ENCODE assay signal across 17 cellular contexts in genomic region chr6:143555582-143555981, GRCh38. TPM values are rescaled to one million over a fixed set of nuclear protein-coding genes. Genes with fewer than 3 reads are reported as not detected.
A peak's percentile ranks its signal among the peaks of the same experiment; 100 is the strongest.
DNase-seq lines count a peak whose midpoint lies in the region; ATAC-seq and TF ChIP-seq lines count a peak whose summit lies in the region.
"Had no signal": no experiment of that assay in that cellular context is flagged by ENCODE, and none has a peak within 500 bp of the region (broad histone marks: within the 10 kb centered on the region; RNA-seq: fewer than 3 reads in every experiment).

No MANE protein-coding gene starts in this region.

- 90% methylated on average over 3 of the region's 3 CpGs for WGBS in SK-N-SH (ENCODE audit: low lambda C conversion rate)
- WGBS in IMR-90 (ENCODE audit: extremely low coverage in 2 of 2, insufficient read length in 1 of 2), 2 experiments = no CpG with 5 or more reads among the region's 3 CpGs

- TF ChIP-seq EP300 in SK-N-SH (IDR thresholded peaks at IDR 0.05; ENCODE audit: borderline replicate concordance in 1 of 2, low read depth in 1 of 2, low read length in 1 of 2) = no peak

- in situ Hi-C loops in IMR-90 (cut with MboI; ENCODE audit: low sequenced_read_pairs) = no loop called here

- no peak overlapping the region for H3K56ac ChIP-seq in IMR-90 (ENCODE audit: extremely low read depth, insufficient read depth, low read length)

- peak overlapping the region; percentile 50; the same call in 1 of the 2 replicates for H4K5ac ChIP-seq in IMR-90 (ENCODE audit: low read depth, low read length)

- H3K79me2 ChIP-seq in SK-N-SH (ENCODE audit: insufficient read depth) = peaks cover 21% of the 10 kb centered on the region

- TF ChIP-seq POLR2A in IMR-90 (IDR thresholded peaks at IDR 0.05; ENCODE audit: low read depth, low read length) = no peak

- H2BK5ac ChIP-seq in IMR-90 (ENCODE audit: low read depth, low read length, poor library complexity, severe bottlenecking) = peak overlapping the region; percentile 10

- DNase-seq in SK-N-SH (no peak), IMR-90 (no peak), right atrium auricular region (ENCODE audit: low spot score) (no peak), DMS79 (lab: John Stamatoyannopoulos, UW) (no peak)
- DNase-seq in natural killer cell treated with Interleukin-12 subunit alpha and Interleukin-12 subunit beta and Interleukin-15 and Interleukin-18, amount 100 ng/mL, for 72 hours (ENCODE audit: low spot score) = no peak
- DNase-seq: activated CD4-positive, CD25-positive, alpha-beta regulatory T cell treated with anti-CD3 and anti-CD28 coated beads, Interleukin-2, amount 50 U/mL, for 72 hours; heart left ventricle; MG63; NCI-H2107; NCI-H82; stimulated activated naive B cell treated with anti-CD40 and anti-IgM and Interleukin-4, amounts not matched to agents 10 μg/mL and 1 μg/mL and 100 μg/mL, for 72 hours had no signal

- H3K27ac ChIP-seq in SK-N-SH (ENCODE audit: low read depth in 2 of 2, low read length in 1 of 2) (peak overlapping the region; percentile 83 to 95), IMR-90 (ENCODE audit: insufficient read depth, low read length) (no peak overlapping the region), right atrium auricular region (no peak overlapping the region)
- H3K27ac ChIP-seq: A549, heart left ventricle had no signal

- no peaks in the 10 kb centered on the region for H3K9me2 ChIP-seq in SK-N-SH

- 0 out of 3 replicates have a peak overlapping the region, but pooled peaks have one; percentile 35 for H2BK15ac ChIP-seq in IMR-90 (ENCODE audit: low read depth, low read length)

- peaks cover 3% of the 10 kb centered on the region for H3K36me3 Mint-ChIP-seq in activated naive CD8-positive, alpha-beta T cell
- H3K36me3 Mint-ChIP-seq in natural killer cell treated with Interleukin-12 subunit alpha and Interleukin-12 subunit beta and Interleukin-15 and Interleukin-18, amount 100 ng/mL, for 72 hours = no peaks in the 10 kb centered on the region
- H3K36me3 Mint-ChIP-seq: brain had no signal

- no peaks in the 10 kb centered on the region for H3K9me3 ChIP-seq in SK-N-SH
- H3K9me3 ChIP-seq in IMR-90 (ENCODE audit: control insufficient read depth, insufficient read depth, low read length) = no peaks in the 10 kb centered on the region
- no peaks in the 10 kb centered on the region for H3K9me3 ChIP-seq in right atrium auricular region
- H3K9me3 ChIP-seq: A549, heart left ventricle, MG63 had no signal

- TF ChIP-seq RAD21 in SK-N-SH (IDR thresholded peaks at IDR 0.05; ENCODE audit: low read length) (no peak), IMR-90 (IDR thresholded peaks at IDR 0.05; ENCODE audit: low read length) (no peak)

- dilution Hi-C loops in IMR-90 (cut with HindIII; ENCODE audit: low sequenced_read_pairs, unreplicated experiment) = no loop called here

- H4K91ac ChIP-seq in IMR-90 (ENCODE audit: insufficient read depth, low read depth, low read length) = no peak overlapping the region

- no peak for ATAC-seq in SK-N-SH treated with all-trans-retinoic acid at 6 μM for 48 hours
- no peak for ATAC-seq in IMR-90 (ENCODE audit: low read depth)
- no peak for ATAC-seq in natural killer cell treated with Interleukin-12 subunit alpha and Interleukin-12 subunit beta and Interleukin-15 and Interleukin-18, amount 100 ng/mL, for 72 hours
- no peak for ATAC-seq in GM18907 (IDR thresholded peaks at IDR 0.05; ENCODE audit: unreplicated experiment)
- ATAC-seq: A549; stimulated activated naive B cell treated with anti-CD40 and anti-IgM and Interleukin-4, amounts not matched to agents 10 μg/mL and 1 μg/mL and 100 μg/mL, for 72 hours had no signal

- H2BK120ac ChIP-seq in IMR-90 (ENCODE audit: low read depth, low read length) = peak overlapping the region; percentile 33; the same call in 1 of the 2 replicates

- no peaks in the 10 kb centered on the region for H3K9me3 Mint-ChIP-seq in activated naive CD8-positive, alpha-beta T cell (ENCODE audit: low read depth)
- H3K9me3 Mint-ChIP-seq in natural killer cell treated with Interleukin-12 subunit alpha and Interleukin-12 subunit beta and Interleukin-15 and Interleukin-18, amount 100 ng/mL, for 72 hours = no peaks in the 10 kb centered on the region
- H3K9me3 Mint-ChIP-seq: brain; stimulated activated naive B cell treated with anti-CD40 and anti-IgM and Interleukin-4, amounts not matched to agents 10 μg/mL and 1 μg/mL and 100 μg/mL, for 72 hours had no signal

- no peak overlapping the region for H3K23ac ChIP-seq in IMR-90 (ENCODE audit: low read depth, low read length)

- H3K4me1 Mint-ChIP-seq in activated naive CD8-positive, alpha-beta T cell (ENCODE audit: low read depth) = peaks cover 41% of the 10 kb centered on the region
- H3K4me1 Mint-ChIP-seq in natural killer cell treated with Interleukin-12 subunit alpha and Interleukin-12 subunit beta and Interleukin-15 and Interleukin-18, amount 100 ng/mL, for 72 hours (ENCODE audit: low read depth in 2 of 2) = peaks cover 45 to 50% of the 10 kb centered on the region in 2 donors
- H3K4me1 Mint-ChIP-seq: brain had no signal

- H3K14ac ChIP-seq in IMR-90 (replicated peaks; ENCODE audit: low read depth, low read length) = no peak overlapping the region; the same call in 1 of the 2 replicates

- no peaks in the 10 kb centered on the region for H3K27me3 Mint-ChIP-seq in activated naive CD8-positive, alpha-beta T cell
- no peaks in the 10 kb centered on the region for H3K27me3 Mint-ChIP-seq in natural killer cell treated with Interleukin-12 subunit alpha and Interleukin-12 subunit beta and Interleukin-15 and Interleukin-18, amount 100 ng/mL, for 72 hours
- H3K27me3 Mint-ChIP-seq: brain; stimulated activated naive B cell treated with anti-CD40 and anti-IgM and Interleukin-4, amounts not matched to agents 10 μg/mL and 1 μg/mL and 100 μg/mL, for 72 hours had no signal

- peaks cover 5% of the 10 kb centered on the region; the same call in 1 of the 2 replicates for H3K9me1 ChIP-seq in IMR-90 (ENCODE audit: insufficient read depth, low read length)

- POLR2A ChIA-PET in SK-N-SH (lab: Yijun Ruan, JAX) = no interaction called here
- POLR2A ChIA-PET in IMR-90 (lab: Charles Lee; ENCODE audit: unreplicated experiment) = no interaction called here

- H3K27me3 ChIP-seq in SK-N-SH (ENCODE audit: insufficient read depth) (no peaks in the 10 kb centered on the region), IMR-90 (ENCODE audit: control insufficient read depth, insufficient read depth, low read length) (no peaks in the 10 kb centered on the region), right atrium auricular region (no peaks in the 10 kb centered on the region)
- H3K27me3 ChIP-seq: heart left ventricle, MG63 had no signal

- TF ChIP-seq CTCF in SK-N-SH (IDR thresholded peaks at IDR 0.05) = no peak
- no peak for TF ChIP-seq CTCF in IMR-90 (conservative IDR thresholded peaks at IDR 0.05; ENCODE audit: low read depth, low read length)
- no peak for TF ChIP-seq CTCF in right atrium auricular region (IDR thresholded peaks at IDR 0.05)

- H2BK20ac ChIP-seq in IMR-90 (ENCODE audit: low read depth, low read length) = peak overlapping the region; percentile 31; the same call in 1 of the 2 replicates

- H3K4me1 ChIP-seq in SK-N-SH (ENCODE audit: control insufficient read depth in 1 of 2, insufficient read depth in 2 of 2, low read depth in 1 of 2, low read length in 1 of 2) = peaks cover 5 to 13% of the 10 kb centered on the region in 2 experiments; a peak in 3 of 4 replicates
- no peaks in the 10 kb centered on the region; the same call in 1 of the 2 replicates for H3K4me1 ChIP-seq in IMR-90 (ENCODE audit: control insufficient read depth, insufficient read depth, low read length)
- peaks cover 0 to 8% of the 10 kb centered on the region in 2 donors for H3K4me1 ChIP-seq in right atrium auricular region
- H3K4me1 ChIP-seq: A549 had no signal

- H3K4me3 Mint-ChIP-seq in activated naive CD8-positive, alpha-beta T cell = peak overlapping the region; percentile 58
- H3K4me3 Mint-ChIP-seq in natural killer cell treated with Interleukin-12 subunit alpha and Interleukin-12 subunit beta and Interleukin-15 and Interleukin-18, amount 100 ng/mL, for 72 hours = peak overlapping the region; percentile 74
- H3K4me3 Mint-ChIP-seq: brain, CD14-positive monocyte had no signal

- H3K4ac ChIP-seq in IMR-90 (ENCODE audit: low read depth, low read length) = no peak overlapping the region

- H2AK5ac ChIP-seq in IMR-90 (ENCODE audit: low read depth, low read length) = no peak overlapping the region

- H3K4me3 ChIP-seq in SK-N-SH (ENCODE audit: low read depth in 2 of 2, low read length in 1 of 2) (no peak overlapping the region), IMR-90 (ENCODE audit: insufficient read depth, low read depth, low read length) (no peak overlapping the region), right atrium auricular region (no peak overlapping the region)
- H3K4me3 ChIP-seq: A549, heart left ventricle, MG63 had no signal

- H4K8ac ChIP-seq in IMR-90 (ENCODE audit: low read depth in 2 of 2, low read length in 2 of 2) = peak overlapping the region in 1 of 2 experiments; percentile 43; a peak in 2 of 4 replicates

- H4K20me1 ChIP-seq in SK-N-SH (ENCODE audit: insufficient read depth) = no peaks in the 10 kb centered on the region
- no peaks in the 10 kb centered on the region for H4K20me1 ChIP-seq in IMR-90 (ENCODE audit: insufficient read depth, low read length)

- H3K27ac Mint-ChIP-seq in activated naive CD8-positive, alpha-beta T cell = peak overlapping the region; percentile 64
- peak overlapping the region in 1 of 2 donors; percentile 77 for H3K27ac Mint-ChIP-seq in natural killer cell treated with Interleukin-12 subunit alpha and Interleukin-12 subunit beta and Interleukin-15 and Interleukin-18, amount 100 ng/mL, for 72 hours
- H3K27ac Mint-ChIP-seq: stimulated activated naive B cell treated with anti-CD40 and anti-IgM and Interleukin-4, amounts not matched to agents 10 μg/mL and 1 μg/mL and 100 μg/mL, for 72 hours had no signal

- H3K18ac ChIP-seq in IMR-90 (ENCODE audit: low read depth, low read length) = no peak overlapping the region; the same call in none of the 2 replicates

- H2AFZ ChIP-seq in SK-N-SH (ENCODE audit: low read depth) (peak overlapping the region; percentile 78; the same call in 1 of the 2 replicates), IMR-90 (replicated peaks; ENCODE audit: low read length, poor library complexity) (no peak overlapping the region)

- peak overlapping the region; percentile 52; the same call in 1 of the 2 replicates for H3K9ac ChIP-seq in SK-N-SH
- H3K9ac ChIP-seq in IMR-90 (ENCODE audit: low read depth, low read length) = no peak overlapping the region

- intact Hi-C loops in IMR-90 (cut with micrococcal nuclease) = loop anchor here (5.0 kb wide), 1 partner anchor 103 kb away; the partner anchor contains the start of genes ADAT2 and PEX3

- H3K79me1 ChIP-seq in IMR-90 (ENCODE audit: low read depth in 1 of 2, low read length in 2 of 2) = peaks cover 3 to 21% of the 10 kb centered on the region in 2 experiments; a peak in 3 of 4 replicates

- BruUV-seq in IMR-90 (replicated peaks; lab: Mats Ljungman, UMichigan) = no TSS peak

- H3K4me2 ChIP-seq in SK-N-SH (peak overlapping the region; percentile 74), IMR-90 (ENCODE audit: low read depth, low read length) (no peak overlapping the region)
- H3K4me2 ChIP-seq: A549 had no signal

- peaks cover 17% of the 10 kb centered on the region for H3F3A ChIP-seq in SK-N-SH (replicated peaks; ENCODE audit: insufficient read depth)

- H2AK9ac ChIP-seq in IMR-90 (replicated peaks; ENCODE audit: low read depth, low read length, poor library complexity) = no peak overlapping the region

- CTCF ChIA-PET in SK-N-SH (lab: Yijun Ruan, JAX) (interaction anchor here (1.0 to 2.4 kb wide), 4 partner anchors 18 to 458 kb away, joined by 3 to 7 read pairs (median 4); no protein-coding TSS in a partner anchor), IMR-90 (lab: Yijun Ruan, JAX) (interaction anchor here (0.5 kb wide), 1 partner anchor 712 kb away, joined by 3 read pairs; no protein-coding TSS in a partner anchor)

- H3K36me3 ChIP-seq in SK-N-SH (replicated peaks in 1 of 2; ENCODE audit: control insufficient read depth in 1 of 2, insufficient read depth in 2 of 2, low read length in 1 of 2) (no peaks in the 10 kb centered on the region), IMR-90 (ENCODE audit: control insufficient read depth, insufficient read depth, low read length) (no peaks in the 10 kb centered on the region), right atrium auricular region (no peaks in the 10 kb centered on the region)
- H3K36me3 ChIP-seq: MG63 had no signal

RNA-seq across cellular contexts. Expression of gene FUCA2, which starts 44.1 kb away (rescaled TPM):
- 37.6 and 41.0 TPM in 2 replicates for polyA plus RNA-seq in SK-N-SH (2012; rRNA removed)
- 48.7 and 49.5 TPM in 2 replicates for polyA plus RNA-seq in SK-N-SH (2012; cell fraction: cytosol; rRNA removed)
- polyA plus RNA-seq in SK-N-SH (2012; cell fraction: nucleus; rRNA removed) = 30.1 and 37.8 TPM in 2 replicates
- 44.1 and 52.5 TPM in 2 replicates for total RNA-seq in IMR-90 (2012; rRNA removed)
- polyA plus RNA-seq in IMR-90 (2012; rRNA removed) = 37.8 and 47.4 TPM in 2 replicates
- polyA plus RNA-seq in IMR-90 (2012; cell fraction: cytosol; rRNA removed) = 41.6 and 46.4 TPM in 2 replicates
- 29.4 and 35.2 TPM in 2 replicates for polyA plus RNA-seq in IMR-90 (2012; cell fraction: nucleus; rRNA removed; ENCODE audit: low replicate concordance)
- 10 to 100 TPM; 25.4 to 28.9 TPM for total RNA-seq in natural killer cell treated with Interleukin-12 subunit alpha and Interleukin-12 subunit beta and Interleukin-15 and Interleukin-18, amount 100 ng/mL, for 72 hours
- 10 to 100 TPM; 17.3 to 27.3 TPM for total RNA-seq in right atrium auricular region

Comparison
In these comparisons a context has a peak if more than half of its experiments do, and no peak if none do; other contexts are left out.
1. H3K27ac ChIP-seq: peak in SK-N-SH (2 of 2); none in IMR-90 (single experiment) and right atrium auricular region (0 of 2).